Comparison of ENCODE assay signal across 22 cellular contexts in genomic region chr5:170551622-170552021, GRCh38. TPM values are rescaled to one million over a fixed set of nuclear protein-coding genes. Genes with fewer than 3 reads are reported as not detected.
DNase-seq lines count a peak whose midpoint lies in the region; ATAC-seq, FAIRE-seq and TF ChIP-seq lines count a peak whose summit lies in the region.
"Had no signal": no experiment of that assay in that cellular context is flagged by ENCODE, and none has a peak within 500 bp of the region (broad histone marks: within the 10 kb centered on the region; RNA-seq: fewer than 3 reads in every experiment).

No MANE protein-coding gene starts in this region.

- POLR2A ChIA-PET in GM12878 (lab: Charles Lee), result no interaction called here

- no peaks in the 10 kb centered on the region for H3K79me2 ChIP-seq in H9 (ENCODE audit: insufficient read depth, low read length)
- H3K79me2 ChIP-seq in GM12878 (ENCODE audit: control insufficient read depth, insufficient read depth, low read length), result no peaks in the 10 kb centered on the region

- no peaks in the 10 kb centered on the region for H3K9me3 Mint-ChIP-seq in H9
- H3K9me3 Mint-ChIP-seq: CD14-positive monocyte had no signal

- DNase-seq in H9 (no peak), HTR-8/SVneo (ENCODE audit: insufficient read length, low spot score) (no peak), GM12878 (ENCODE audit: low read depth, low spot score) (no peak), neuronal stem cell (ENCODE audit: low spot score) (no peak), H4 (ENCODE audit: low spot score) (no peak), GM19238 (ENCODE audit: insufficient read length, low spot score) (no peak), foreskin fibroblast (no peak)
- DNase-seq in activated effector memory CD4-positive, alpha-beta T cell treated with anti-CD3 and anti-CD28 coated beads, Interleukin-2, amount 50 U/mL, for 16 hours, result no peak
- DNase-seq: ACHN; BE2C; Calu3; CD4-positive, alpha-beta memory T cell; DMS79 treated with DMSO at 0.1 percent for 48 hours; GF-D8 had no signal

- H2AK5ac ChIP-seq in H9 (ENCODE audit: insufficient read length, low read length) (no peak overlapping the region), neuronal stem cell (ENCODE audit: low read depth, low read length) (no peak overlapping the region)

- H3K79me1 ChIP-seq in H9 (ENCODE audit: insufficient read depth, low read depth, low read length, poor library complexity, severe bottlenecking) (no peaks in the 10 kb centered on the region), neuronal stem cell (ENCODE audit: low read depth, low read length) (no peaks in the 10 kb centered on the region)

- no peak overlapping the region for H3K27ac Mint-ChIP-seq in H9
- H3K27ac Mint-ChIP-seq: CD14-positive monocyte; CD4-positive, alpha-beta memory T cell had no signal

- H4K20me1 ChIP-seq in H9 (ENCODE audit: control insufficient read depth, insufficient read depth, insufficient read length) (no peaks in the 10 kb centered on the region), GM12878 (ENCODE audit: control insufficient read depth, insufficient read depth) (no peaks in the 10 kb centered on the region; the same call in 1 of the 2 replicates)

- H3K27me3 ChIP-seq in H9 (ENCODE audit: insufficient read depth, low read length) (no peaks in the 10 kb centered on the region), GM12878 (replicated peaks in 1 of 2; ENCODE audit: control insufficient read depth in 2 of 2, insufficient read depth in 2 of 2, low read length in 1 of 2) (peaks cover 2 to 5% of the 10 kb centered on the region in 2 experiments; a peak in 2 of 4 replicates), neuronal stem cell (ENCODE audit: control insufficient read depth in 3 of 3, insufficient read depth in 3 of 3, low read depth in 1 of 3, low read length in 3 of 3) (peaks cover 0 to 3% (median 0%) of the 10 kb centered on the region in 3 experiments)
- H3K27me3 ChIP-seq: BE2C had no signal

- in situ Hi-C loops in GM12878 (cut with MboI), result no loop called here

- H2BK120ac ChIP-seq in H9 (ENCODE audit: low read depth, low read length, poor library complexity, severe bottlenecking) (no peak overlapping the region), neuronal stem cell (ENCODE audit: low read depth, low read length) (no peak overlapping the region)

- no TSS peak for BruUV-seq in GM12878 (replicated peaks; lab: Mats Ljungman, UMichigan)

- no peak overlapping the region for H3K4me3 Mint-ChIP-seq in H9
- H3K4me3 Mint-ChIP-seq: CD14-positive monocyte; CD4-positive, alpha-beta memory T cell had no signal

- no peak overlapping the region for H3K56ac ChIP-seq in H9 (ENCODE audit: insufficient read length, low read depth, low read length)

- H3T11ph ChIP-seq in H9 (ENCODE audit: low read length), result no peak overlapping the region

- H3K4me3 ChIP-seq in GM12878 (no peak overlapping the region), neuronal stem cell (ENCODE audit: low read length in 2 of 2) (peak overlapping the region in 1 of 2 donors; percentile 27), foreskin fibroblast (ENCODE audit: low read depth in 1 of 2, low read length in 2 of 2) (no peak overlapping the region)

- no peaks in the 10 kb centered on the region for H3K36me3 ChIP-seq in GM12878 (ENCODE audit: control insufficient read depth in 2 of 2, insufficient read depth in 2 of 2, low read length in 1 of 2)
- H3K36me3 ChIP-seq in neuronal stem cell (replicated peaks in 1 of 2; ENCODE audit: control insufficient read depth in 2 of 2, insufficient read depth in 2 of 2, low read length in 2 of 2), result no peaks in the 10 kb centered on the region
- H3K36me3 ChIP-seq: BE2C had no signal

- no peak overlapping the region for H3K4ac ChIP-seq in H9 (ENCODE audit: low read depth, low read length)
- no peak overlapping the region for H3K4ac ChIP-seq in neuronal stem cell (ENCODE audit: low read length)

- FAIRE-seq in HTR-8/SVneo (lab: Jason Lieb, UNC), result peak; percentile 98
- FAIRE-seq in GM12878 (lab: Jason Lieb, UNC), result no peak
- FAIRE-seq: A204.1, GM19239, H54 had no signal

- no peak overlapping the region for H3K18ac ChIP-seq in H9 (ENCODE audit: insufficient read length, low read depth, low read length)
- no peak overlapping the region for H3K18ac ChIP-seq in neuronal stem cell (ENCODE audit: low read length)

- no peak overlapping the region for H2BK5ac ChIP-seq in H9 (ENCODE audit: insufficient read length, low read length)
- no peak overlapping the region for H2BK5ac ChIP-seq in neuronal stem cell (ENCODE audit: low read length)

- H3K9me3 ChIP-seq in H9 (ENCODE audit: control insufficient read depth, low read depth, low read length) (no peaks in the 10 kb centered on the region), GM12878 (replicated peaks; ENCODE audit: control insufficient read depth, insufficient read depth, low read length) (no peaks in the 10 kb centered on the region), neuronal stem cell (replicated peaks in 1 of 2; ENCODE audit: control insufficient read depth in 2 of 2, insufficient read depth in 1 of 2, low read depth in 1 of 2, low read length in 2 of 2) (peaks cover 0 to 4% of the 10 kb centered on the region in 2 donors)
- H3K9me3 ChIP-seq: BE2C had no signal

- 100% methylated on average over 7 of the region's 7 CpGs for WGBS in H9 (ENCODE audit: extremely low coverage, insufficient read length, low lambda C conversion rate)
- WGBS in GM12878 (ENCODE audit: insufficient coverage, insufficient replicate concordance, low lambda C conversion rate, missing lambda C conversion rate), result 39% methylated on average over 7 of the region's 7 CpGs
- 100% methylated on average over 4 to 7 of the region's 7 CpGs for WGBS in neuronal stem cell (ENCODE audit: extremely low coverage in 2 of 2, insufficient read length in 2 of 2, insufficient replicate concordance in 1 of 2), 2 donors

- TF ChIP-seq POLR2A in GM12878 (IDR thresholded peaks at IDR 0.05; ENCODE audit: low read depth, low read length), result no peak

- no peak for ATAC-seq in GM12878
- ATAC-seq: HCT116 had no signal

- H3K27ac ChIP-seq in H9 (ENCODE audit: insufficient read length, low read depth, low read length), result no peak overlapping the region
- no peak overlapping the region for H3K27ac ChIP-seq in GM12878 (ENCODE audit: control insufficient read depth, insufficient read depth)
- H3K27ac ChIP-seq in neuronal stem cell (replicated peaks; ENCODE audit: low read length), result no peak overlapping the region
- H3K27ac ChIP-seq: KMS-11 had no signal

- no peaks in the 10 kb centered on the region for H3K36me3 Mint-ChIP-seq in H9 (ENCODE audit: insufficient read depth in 1 of 3, low read depth in 3 of 3)
- H3K36me3 Mint-ChIP-seq: CD14-positive monocyte; CD4-positive, alpha-beta memory T cell had no signal

- H3K14ac ChIP-seq in H9 (ENCODE audit: insufficient read depth, low read length) (no peak overlapping the region), neuronal stem cell (ENCODE audit: low read length) (no peak overlapping the region)

- H2BK20ac ChIP-seq in H9 (ENCODE audit: low read depth, low read length, poor library complexity, severe bottlenecking), result no peak overlapping the region

- H3K27me3 Mint-ChIP-seq in H9 (ENCODE audit: low read depth), result peaks cover 2% of the 10 kb centered on the region; the same call in 1 of the 2 replicates

- CTCF ChIA-PET in GM12878 (lab: Yijun Ruan, JAX), result no interaction called here

- H3K4me1 ChIP-seq in H9 (ENCODE audit: insufficient read depth, low read length) (no peaks in the 10 kb centered on the region), GM12878 (ENCODE audit: control insufficient read depth, insufficient read depth, low read length) (no peaks in the 10 kb centered on the region), neuronal stem cell (ENCODE audit: control insufficient read depth in 2 of 2, insufficient read depth in 1 of 2, low read depth in 1 of 2, low read length in 2 of 2) (peaks cover 0 to 4% of the 10 kb centered on the region in 2 donors)
- H3K4me1 ChIP-seq: BE2C had no signal

- TF ChIP-seq EP300 in GM12878 (IDR thresholded peaks at IDR 0.05; ENCODE audit: borderline replicate concordance in 1 of 2, control insufficient read depth in 1 of 2, low read depth in 2 of 2, low read length in 2 of 2), result no peak

- no peaks in the 10 kb centered on the region for H3K23me2 ChIP-seq in H9 (ENCODE audit: insufficient read length, low read depth, low read length, poor library complexity, severe bottlenecking)

- H4K8ac ChIP-seq in H9 (replicated peaks; ENCODE audit: insufficient read length, low read depth, low read length), result peak overlapping the region; percentile 12
- no peak overlapping the region for H4K8ac ChIP-seq in neuronal stem cell (ENCODE audit: low read depth, low read length)

- RAD21 ChIA-PET in GM12878 (lab: Charles Lee; ENCODE audit: unreplicated experiment), result no interaction called here

- H2BK15ac ChIP-seq in H9 (ENCODE audit: low read depth, low read length) (no peak overlapping the region), neuronal stem cell (ENCODE audit: low read length) (no peak overlapping the region)

- H3K9ac ChIP-seq in H9 (ENCODE audit: extremely low read depth, insufficient read length, low read length) (no peak overlapping the region), GM12878 (ENCODE audit: control insufficient read depth, insufficient read depth, low read length) (no peak overlapping the region), neuronal stem cell (ENCODE audit: low read depth, low read length, poor library complexity) (no peak overlapping the region)
- H3K9ac ChIP-seq: KMS-11 had no signal

- TF ChIP-seq CTCF in H9 (conservative IDR thresholded peaks at IDR 0.05) (no peak), GM12878 (IDR thresholded peaks at IDR 0.05 in 2 of 3, conservative IDR thresholded peaks at IDR 0.05 in 1 of 3; ENCODE audit: control insufficient read depth in 2 of 3, extremely low read depth in 1 of 3, insufficient read depth in 1 of 3, low read depth in 3 of 3, low read length in 3 of 3) (no peak), foreskin fibroblast (IDR thresholded peaks at IDR 0.05; ENCODE audit: low read depth, low read length) (no peak)

- H4K5ac ChIP-seq in H9 (ENCODE audit: insufficient read length, low read depth, low read length), result no peak overlapping the region

- TF ChIP-seq RAD21 in GM12878 (IDR thresholded peaks at IDR 0.05; ENCODE audit: insufficient read depth, low read depth, low read length), result no peak

- H2AFZ ChIP-seq in H9 (ENCODE audit: low read length) (no peak overlapping the region), GM12878 (ENCODE audit: control insufficient read depth, low read depth, low read length) (no peak overlapping the region), neuronal stem cell (ENCODE audit: low read length) (no peak overlapping the region)

- H3K4me1 Mint-ChIP-seq in H9, result peaks cover 3 to 5% of the 10 kb centered on the region in 2 experiments; a peak in 2 of 4 replicates
- H3K4me1 Mint-ChIP-seq: CD14-positive monocyte; CD4-positive, alpha-beta memory T cell had no signal

- no peak overlapping the region for H4K91ac ChIP-seq in H9 (ENCODE audit: insufficient read length, low read depth, low read length)
- H4K91ac ChIP-seq in neuronal stem cell (ENCODE audit: low read depth, low read length, poor library complexity), result no peak overlapping the region

- intact Hi-C loops in GM12878 (cut with micrococcal nuclease; ENCODE audit: unreplicated experiment), result no loop called here

- SMC1A ChIA-PET in GM12878 (lab: Charles Lee; ENCODE audit: uncharacterized antibody, unreplicated experiment), result no interaction called here

- H2BK12ac ChIP-seq in H9 (ENCODE audit: insufficient read length, low read depth, low read length), result no peak overlapping the region
- peak overlapping the region; percentile 77 for H2BK12ac ChIP-seq in neuronal stem cell (ENCODE audit: low read length)

- H3K23ac ChIP-seq in H9 (ENCODE audit: insufficient read length, low read depth, low read length) (peak overlapping the region; percentile 10), neuronal stem cell (ENCODE audit: low read depth, low read length, poor library complexity) (peak overlapping the region; percentile 38)

- H3K4me2 ChIP-seq in H9 (ENCODE audit: insufficient read depth, insufficient read length, low read length) (no peak overlapping the region), GM12878 (ENCODE audit: control insufficient read depth, insufficient read depth) (no peak overlapping the region), neuronal stem cell (ENCODE audit: insufficient read depth, low read length, poor library complexity, severe bottlenecking) (no peak overlapping the region)
- H3K4me2 ChIP-seq: KMS-11 had no signal

RNA-seq across cellular contexts. Expression of gene KCNIP1, which starts 47.8 kb away (rescaled TPM):
- total RNA-seq in H9 (2021) (0.24 and 0.63 TPM in 2 replicates), GM12878 (2014; rRNA removed) (not detected in 2 replicates), GM12878 (2014; rRNA removed; fragmentation: Illumina TruSeq; extraction: Trizol) (not detected in 2 replicates), GM12878 (2021) (not detected in 2 replicates)
- not detected in 2 replicates for total RNA-seq in GM12878 (2013; cell fraction: nucleolus; rRNA removed)
- not detected for polyA plus RNA-seq in GM12878 (2011; ENCODE audit: low read depth)
- polyA plus RNA-seq in GM12878 (2011; rRNA removed) (not detected in 2 replicates), GM12878 (2014; fragmentation: Illumina TruSeq; extraction: Trizol) (not detected in 2 replicates), GM12878 (2014; fragmentation: Nextera tagmentation; extraction: Ambion mirVana) (not detected), GM12878 (2014; rRNA removed) (not detected in 2 replicates), GM12878 (2016; fragmentation: Nextera tagmentation; extraction: Ambion mirVana) (not detected)
- not detected in 2 replicates for polyA plus RNA-seq in GM12878 (2011; cell fraction: cytosol; rRNA removed)
- polyA plus RNA-seq in GM12878 (2011; cell fraction: nucleus; rRNA removed), result not detected in 2 replicates
- polyA plus RNA-seq in GM12878 (2012), result not detected in 2 replicates
- not detected in 2 replicates for polyA minus RNA-seq in GM12878 (2011; rRNA and poly(A)+ RNA removed)
- not detected in 2 replicates for polyA minus RNA-seq in GM12878 (2011; cell fraction: cytosol; rRNA and poly(A)+ RNA removed)
- polyA minus RNA-seq in GM12878 (2011; cell fraction: nucleus; rRNA and poly(A)+ RNA removed), result not detected in 2 replicates
- polyA plus RNA-seq in neuronal stem cell (2013, experiment 1 of 2), result 6.2 TPM
- 6.7 TPM for polyA plus RNA-seq in neuronal stem cell (2013, experiment 2 of 2)
- not detected in 2 replicates for total RNA-seq in H4 (2014; rRNA removed; shearing (Covaris generic))
- total RNA-seq: Calu3; CD4-positive, alpha-beta memory T cell; HT-29; LHCN-M2 had no signal
- polyA plus RNA-seq: CD14-positive monocyte; CD4-positive, alpha-beta memory T cell had no signal
